20 cellular contexts compared by ENCODE assay signal in the genomic region with DNA sequence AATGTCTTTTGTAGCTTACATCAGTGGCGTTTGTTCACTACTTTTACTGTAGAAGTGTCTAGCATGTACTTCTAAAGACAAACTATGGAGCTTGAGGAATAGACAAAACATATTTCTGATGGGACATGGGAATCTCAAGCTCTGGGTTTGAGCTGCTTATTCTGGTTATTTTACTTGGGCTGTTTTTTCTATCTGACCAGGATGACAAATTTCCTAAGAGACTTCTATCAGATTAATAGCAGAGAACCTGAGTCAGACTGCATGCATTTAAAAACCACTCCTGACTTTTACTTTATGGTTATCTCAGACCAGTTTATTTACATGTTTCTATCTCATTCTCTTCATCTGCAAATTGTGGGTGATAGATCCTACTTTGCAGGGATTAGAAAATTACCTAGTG.
DNase-seq lines count a peak whose midpoint lies in the region; ATAC-seq and TF ChIP-seq lines count a peak whose summit lies in the region.
"Had no signal": no experiment of that assay in that cellular context is flagged by ENCODE, and none has a peak within 500 bp of the region (broad histone marks: within the 10 kb centered on the region; RNA-seq: fewer than 3 reads in every experiment).

No MANE protein-coding gene starts in this region.

- no peak for TF ChIP-seq CTCF in choroid plexus epithelial cell (conservative IDR thresholded peaks at IDR 0.05; ENCODE audit: low read depth, low read length)

- peak; percentile 4 for DNase-seq in AG08395 (ENCODE audit: low spot score)
- DNase-seq in NCI-H226 = peak; percentile 51
- DNase-seq in choroid plexus epithelial cell (ENCODE audit: low read depth) = peak; percentile 76
- DNase-seq in kidney glomerular epithelial cell (lab: John Stamatoyannopoulos, UW) = peak; percentile 6
- DNase-seq in DMS53 treated with DMSO at 0.1 percent for 48 hours (lab: John Stamatoyannopoulos, UW; ENCODE audit: unreplicated experiment) = no peak
- no peak for DNase-seq in stimulated activated CD8-positive, alpha-beta memory T cell treated with anti-CD3 and anti-CD28 coated beads, Interleukin-4, amount 100 ng/mL, for 48 hours
- no peak for DNase-seq in cortex of kidney (lab: John Stamatoyannopoulos, UW)
- no peak for DNase-seq in left colon
- DNase-seq: activated CD4-positive, alpha-beta T cell treated with anti-CD3 and anti-CD28 coated beads for 4 hours; DMS153; heart left ventricle; left ventricle myocardium superior; MV-4-11; NCI-H187; NCI-H345; SIG-M5 had no signal

- no peak for ATAC-seq in left colon
- ATAC-seq: A549, GM23338, heart left ventricle, K562, left ventricle myocardium superior had no signal

- intact Hi-C loops in left colon (cut with DNase I, micrococcal nuclease) = no loop called here

- no peak overlapping the region for H3K4me3 ChIP-seq in choroid plexus epithelial cell (ENCODE audit: low read depth, low read length)
- H3K4me3 ChIP-seq: A549, GM23338, heart left ventricle, K562, vagina had no signal

Comparison
In these comparisons a context has a peak if more than half of its experiments do, and no peak if none do; other contexts are left out.
1. DNase-seq: peak in AG08395 (single experiment), NCI-H226 (single experiment), choroid plexus epithelial cell (single experiment) and kidney glomerular epithelial cell (single experiment); none in DMS53 treated with DMSO at 0.1 percent for 48 hours (single experiment), stimulated activated CD8-positive, alpha-beta memory T cell treated with anti-CD3 and anti-CD28 coated beads, Interleukin-4, amount 100 ng/mL, for 48 hours (single experiment), cortex of kidney (single experiment) and left colon (0 of 2).